33 cellular contexts compared by ENCODE assay signal in genomic region chr12:89537389-89537788, GRCh38.
"Had no signal": no experiment of that assay in that cellular context is flagged by ENCODE, and none has a peak within 500 bp of the region (broad histone marks: within the 10 kb centered on the region; RNA-seq: fewer than 3 reads in every experiment).

No MANE protein-coding gene starts in this region.

- H3K36me3 ChIP-seq: adrenal gland, brain microvascular endothelial cell, breast epithelium had no signal

- H3K27ac ChIP-seq: adrenal gland, body of pancreas, brain microvascular endothelial cell, breast epithelium, VCaP had no signal

- ATAC-seq: activated CD8-positive, alpha-beta T cell treated with anti-CD3 and anti-CD28 coated beads for 36 hours; activated naive CD4-positive, alpha-beta T cell treated with anti-CD3 and anti-CD28 coated beads, Interleukin-2, amount 50 U/mL, for 72 hours; activated T-cell treated with anti-CD3 and anti-CD28 coated beads, Interleukin-2, amount 50 U/mL, for 4 hours; activated T-cell treated with anti-CD3 and anti-CD28 coated beads, Interleukin-2, amount 50 U/mL, for 72 hours; activated T-helper 17 cell treated with anti-CD3 and anti-CD28 coated beads, Interleukin-2, amount 50 U/mL, for 72 hours; body of pancreas had no signal

- DNase-seq: activated B cell treated with CpG ODN at 0.5 μM for 24 hours; activated CD4-positive, alpha-beta memory T cell treated with anti-CD3 and anti-CD28 coated beads for 36 hours; activated CD4-positive, alpha-beta T cell treated with anti-CD3 and anti-CD28 coated beads for 4 hours; activated CD4-positive, alpha-beta T cell treated with anti-CD3 and anti-CD28 coated beads, Interleukin-2, amount 50 U/mL, for 1 hour; activated CD4-positive, alpha-beta T cell treated with anti-CD3 and anti-CD28 coated beads, Interleukin-2, amount 50 U/mL, for 4 hours; activated CD4-positive, CD25-positive, alpha-beta regulatory T cell treated with anti-CD3 and anti-CD28 coated beads, Interleukin-2, amount 50 U/mL, for 72 hours; activated CD8-positive, alpha-beta memory T cell treated with anti-CD3 and anti-CD28 coated beads, Interleukin-2, amount 50 U/mL, for 4 hours; activated CD8-positive, alpha-beta T cell treated with anti-CD3 and anti-CD28 coated beads for 36 hours; activated effector memory CD4-positive, alpha-beta T cell treated with anti-CD3 and anti-CD28 coated beads, Interleukin-2, amount 50 U/mL, for 16 hours; activated gamma-delta T cell treated with Interleukin-2 at 50 U/mL for 16 hours; activated naive CD4-positive, alpha-beta T cell; activated naive CD4-positive, alpha-beta T cell treated with anti-CD3 and anti-CD28 coated beads for 36 hours; activated naive CD4-positive, alpha-beta T cell treated with anti-CD3 and anti-CD28 coated beads, Interleukin-2, amount 50 U/mL, for 16 hours; activated naive CD8-positive, alpha-beta T cell treated with anti-CD3 and anti-CD28 coated beads for 36 hours; activated T-cell treated with anti-CD3 and anti-CD28 coated beads for 4 hours; activated T-cell treated with anti-CD3 and anti-CD28 coated beads, Interleukin-2, amount 50 U/mL, for 1 hour; activated T-cell treated with anti-CD3 and anti-CD28 coated beads, Interleukin-2, amount 50 U/mL, for 4 hours; activated T-cell treated with anti-CD3 and anti-CD28 coated beads, Interleukin-2, amount 50 U/mL, for 72 hours; adrenal gland; amniotic stem cell; aorta; body of pancreas; brain microvascular endothelial cell; central memory CD4-positive, alpha-beta T cell; T-helper 1 cell; T-helper 2 cell; T-helper 9 cell had no signal

- H3K4me1 ChIP-seq: adrenal gland, body of pancreas, breast epithelium had no signal

- H3K4me3 ChIP-seq: adrenal gland, body of pancreas, breast epithelium had no signal

- FAIRE-seq: astrocyte, TTC549 had no signal

- H3K9me3 ChIP-seq: adrenal gland, body of pancreas, breast epithelium had no signal

- H3K27me3 ChIP-seq: adrenal gland, body of pancreas, brain microvascular endothelial cell, breast epithelium had no signal
